17 cellular contexts compared by ENCODE assay signal in genomic region chr2:64275174-64275466, GRCh38.
DNase-seq lines count a peak whose midpoint lies in the region; ATAC-seq and TF ChIP-seq lines count a peak whose summit lies in the region.
"Had no signal": no experiment of that assay in that cellular context is flagged by ENCODE, and none has a peak within 500 bp of the region (broad histone marks: within the 10 kb centered on the region; RNA-seq: fewer than 3 reads in every experiment).

No MANE protein-coding gene starts in this region.

- ATAC-seq in right cardiac atrium = no peak
- no peak for ATAC-seq in HG02642 (IDR thresholded peaks at IDR 0.05; ENCODE audit: poor library complexity, unreplicated experiment)

- H3K27ac ChIP-seq in left ventricle myocardium inferior (replicated peaks) = peak overlapping the region; percentile 85
- H3K27ac ChIP-seq in right cardiac atrium (ENCODE audit: low read length) = no peak overlapping the region
- peak overlapping the region; percentile 11 for H3K27ac ChIP-seq in caudate nucleus (ENCODE audit: low read depth, low read length)
- H3K27ac ChIP-seq in neutrophil = peak overlapping the region; percentile 97
- H3K27ac ChIP-seq: HL-60 had no signal

- no peaks in the 10 kb centered on the region for H3K27me3 ChIP-seq in left ventricle myocardium inferior (ENCODE audit: low read depth)
- H3K27me3 ChIP-seq in right cardiac atrium (ENCODE audit: control insufficient read depth, insufficient read depth) = no peaks in the 10 kb centered on the region
- H3K27me3 ChIP-seq in neutrophil = no peaks in the 10 kb centered on the region

- peaks cover 4% of the 10 kb centered on the region for H3K9me3 ChIP-seq in left ventricle myocardium inferior (replicated peaks)
- no peaks in the 10 kb centered on the region for H3K9me3 ChIP-seq in right cardiac atrium (ENCODE audit: control insufficient read depth, low read length)
- no peaks in the 10 kb centered on the region for H3K9me3 ChIP-seq in neutrophil

- H3K4me3 ChIP-seq in left ventricle myocardium inferior (no peak overlapping the region), right cardiac atrium (ENCODE audit: low read length) (no peak overlapping the region), neutrophil (ENCODE audit: low read depth in 1 of 2, low read length in 1 of 2) (peak overlapping the region; percentile 77 to 79)

- H3K4me1 ChIP-seq in left ventricle myocardium inferior = peaks cover 30% of the 10 kb centered on the region
- peaks cover 15% of the 10 kb centered on the region for H3K4me1 ChIP-seq in right cardiac atrium (ENCODE audit: control insufficient read depth, insufficient read depth, low read length)
- peaks cover 65 to 78% of the 10 kb centered on the region in 2 experiments for H3K4me1 ChIP-seq in neutrophil (ENCODE audit: control insufficient read depth in 1 of 2, insufficient read depth in 1 of 2, low read depth in 1 of 2, low read length in 1 of 2)

- intact Hi-C loops in left ventricle myocardium inferior (cut with micrococcal nuclease) = no loop called here
- intact Hi-C loops in right cardiac atrium (cut with DNase I) = no loop called here

- H3K36me3 ChIP-seq in left ventricle myocardium inferior (no peaks in the 10 kb centered on the region), neutrophil (peaks cover 15% of the 10 kb centered on the region)

- DNase-seq in left ventricle myocardium inferior = no peak
- no peak for DNase-seq in right cardiac atrium
- no peak for DNase-seq in caudate nucleus (lab: John Stamatoyannopoulos, UW)
- DNase-seq in DMS 273 (lab: John Stamatoyannopoulos, UW; ENCODE audit: unreplicated experiment) = no peak
- DNase-seq in NCI-H1417 (lab: John Stamatoyannopoulos, UW) = no peak
- DNase-seq in dedifferentiated amniotic fluid mesenchymal stem cell (ENCODE audit: extremely low spot score) = no peak
- DNase-seq: 8988T; CD8-positive, alpha-beta memory T cell; H9; MV-4-11; NCI-H1417 treated with DMSO at 0.1 percent for 48 hours; NCI-H2029; NCI-H2171; NCI-H446 had no signal

- TF ChIP-seq CTCF in left ventricle myocardium inferior (IDR thresholded peaks at IDR 0.05; ENCODE audit: borderline replicate concordance) (no peak), neutrophil (IDR thresholded peaks at IDR 0.05) (no peak)

Comparison
In these comparisons a context has a peak if more than half of its experiments do, and no peak if none do; other contexts are left out.
1. H3K4me3 ChIP-seq: peak in neutrophil (2 of 2); none in left ventricle myocardium inferior (single experiment) and right cardiac atrium (single experiment).